Comparison of ENCODE assay signal across 9 cellular contexts in the genomic region with DNA sequence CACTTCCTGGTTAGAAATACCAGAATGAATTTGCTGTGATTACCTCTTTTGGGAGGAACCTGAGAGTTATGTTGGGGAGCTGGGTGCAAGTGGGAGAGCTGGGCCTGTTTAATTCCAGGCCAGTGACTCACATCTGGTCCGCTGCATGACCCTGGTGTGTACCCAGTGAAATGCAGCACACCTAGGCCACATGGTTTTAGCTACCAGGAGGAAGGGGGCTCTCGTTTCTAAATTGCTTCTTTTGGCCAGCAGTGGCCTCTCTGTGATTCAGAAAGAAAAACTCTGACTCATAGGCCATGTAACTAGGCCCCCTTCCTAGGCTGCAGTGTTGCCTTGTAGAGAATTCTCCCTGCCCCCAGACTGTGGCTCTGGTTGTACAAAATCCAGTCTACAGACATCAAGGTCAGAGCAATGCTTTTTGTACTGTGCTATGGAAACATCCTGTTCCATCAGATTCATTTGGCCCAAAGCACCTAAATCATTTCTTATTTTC. TPM values are rescaled to one million over a fixed set of nuclear protein-coding genes. Genes with fewer than 3 reads are reported as not detected.
DNase-seq lines count a peak whose midpoint lies in the region; ATAC-seq, FAIRE-seq and TF ChIP-seq lines count a peak whose summit lies in the region.
"Had no signal": no experiment of that assay in that cellular context is flagged by ENCODE, and none has a peak within 500 bp of the region (broad histone marks: within the 10 kb centered on the region; RNA-seq: fewer than 3 reads in every experiment).

No MANE protein-coding gene starts in this region.

- 8 to 17% (median 13%) methylated on average over 2 of the region's 2 CpGs for WGBS in stomach, 5 donors

- no peaks in the 10 kb centered on the region for H3K27me3 Mint-ChIP-seq in T-helper 17 cell

- H3K36me3 Mint-ChIP-seq in T-helper 17 cell (ENCODE audit: low read depth) = no peaks in the 10 kb centered on the region

- H3K36me3 ChIP-seq in colonic mucosa (peaks cover 4% of the 10 kb centered on the region), stomach (peaks cover 4 to 20% (median 17%) of the 10 kb centered on the region in 4 donors), HAP-1 (replicated peaks) (peaks cover 8% of the 10 kb centered on the region)

- H3K4me3 Mint-ChIP-seq in T-helper 17 cell = peak overlapping the region; percentile 100

- ATAC-seq in HG03045 (IDR thresholded peaks at IDR 0.05; ENCODE audit: unreplicated experiment) (peak; percentile 49), T-helper 17 cell (peak; percentile 54)

- peak overlapping the region; percentile 98 for H3K27ac Mint-ChIP-seq in T-helper 17 cell

- no peak for TF ChIP-seq EP300 in stomach (IDR thresholded peaks at IDR 0.05)

- TF ChIP-seq POLR2A in GM12891 (IDR thresholded peaks at IDR 0.05; ENCODE audit: low read depth, low read length) (peak; percentile 57; the same call in 1 of the 2 replicates), stomach (IDR thresholded peaks at IDR 0.05) (no peak)

- TF ChIP-seq CTCF in colonic mucosa (IDR thresholded peaks at IDR 0.05) (no peak), stomach (IDR thresholded peaks at IDR 0.05) (no peak)

- intact Hi-C loops in colonic mucosa (cut with DNase I) = no loop called here
- intact Hi-C loops in stomach (cut with DNase I; ENCODE audit: low total_unique reads) = no loop called here

- in situ Hi-C loops in HAP-1 (cut with MboI; ENCODE audit: low sequenced_read_pairs) = no loop called here

- H3K9me3 ChIP-seq in T-helper 17 cell (ENCODE audit: control insufficient read depth, low read length, poor library complexity, severe bottlenecking) (no peaks in the 10 kb centered on the region), colonic mucosa (no peaks in the 10 kb centered on the region), stomach (no peaks in the 10 kb centered on the region), HAP-1 (no peaks in the 10 kb centered on the region)

- peaks cover 25% of the 10 kb centered on the region for H3K4me1 ChIP-seq in colonic mucosa
- peaks cover 80 to 93% (median 90%) of the 10 kb centered on the region in 4 donors for H3K4me1 ChIP-seq in stomach
- H3K4me1 ChIP-seq in HAP-1 = peaks cover 15% of the 10 kb centered on the region

- H3K4me3 ChIP-seq in colonic mucosa (no peak overlapping the region), stomach (no peak overlapping the region), HAP-1 (no peak overlapping the region)

- DNase-seq in GM12891 (ENCODE audit: insufficient read length, low spot score) = no peak
- peak in 1 of 3 donors; percentile 21 for DNase-seq in T-helper 17 cell
- no peak for DNase-seq in colonic mucosa
- DNase-seq in medulla oblongata (ENCODE audit: extremely low spot score) = peak; percentile 68
- DNase-seq in stomach = no peak
- no peak for DNase-seq in HAP-1 (ENCODE audit: low spot score in 2 of 2)

- FAIRE-seq in A204.1 (lab: Jason Lieb, UNC) (peak; percentile 97), GM12891 (lab: Jason Lieb, UNC) (peak; percentile 84)

- H3K4me1 Mint-ChIP-seq in T-helper 17 cell = peaks cover 87% of the 10 kb centered on the region

- peak overlapping the region; percentile 6 to 73 for H3K9ac ChIP-seq in colonic mucosa (ENCODE audit: low read depth in 2 of 2, low read length in 2 of 2)
- H3K9ac ChIP-seq: KMS-11 had no signal

- H3K27me3 ChIP-seq in colonic mucosa (no peaks in the 10 kb centered on the region), stomach (no peaks in the 10 kb centered on the region), HAP-1 (ENCODE audit: low read depth) (no peaks in the 10 kb centered on the region)

- H3K27ac ChIP-seq in colonic mucosa = peak overlapping the region; percentile 89
- H3K27ac ChIP-seq in stomach = peak overlapping the region; percentile 88 to 94 (median 90)
- H3K27ac ChIP-seq: KMS-11 had no signal

TF ChIP-seq in GM12891, 5 proteins besides CTCF, POLR2A, EP300 and RAD21:
- TF ChIP-seq PAX5 (IDR thresholded peaks at IDR 0.05; ENCODE audit: insufficient read depth, low read length, severe bottlenecking) = no peak
- TF ChIP-seq POLR2AphosphoS5 (IDR thresholded peaks at IDR 0.05; ENCODE audit: low read depth, low read length) = peak; percentile 40; the same call in 1 of the 2 replicates
- TF ChIP-seq POU2F2 (IDR thresholded peaks at IDR 0.05; ENCODE audit: low read depth, low read length) = no peak
- peak; percentile 75 for TF ChIP-seq SPI1 (IDR thresholded peaks at IDR 0.05; ENCODE audit: low read depth, low read length)
- peak; percentile 23; the same call in 1 of the 2 replicates for TF ChIP-seq TAF1 (IDR thresholded peaks at IDR 0.05; ENCODE audit: low read depth, low read length)

RNA-seq across cellular contexts. Expression of a gene that starts 6.7 kb away (rescaled TPM):
- polyA plus RNA-seq in GM12891 (2012; ENCODE audit: low read depth, missing spikeins) = 40.0 TPM
- total RNA-seq in T-helper 17 cell (10 to 100 TPM; 33.1 to 45.9 TPM), colonic mucosa (10 to 100 TPM; 81.3 to 97.4 TPM), stomach (100 to 1,000 TPM in 1 of 5 donors, 10 to 100 TPM in 3, 1 to 10 TPM in 1; 8.4 to 154 (median 16.4) TPM)
- 10 to 100 TPM in 2 of 3 donors, 1 to 10 TPM in 1; 7.9 to 11.0 (median 10.2) TPM for polyA plus RNA-seq in stomach

RNA-seq across cellular contexts. Expression of a gene that starts 28.0 kb away (rescaled TPM):
- 7.0 TPM for polyA plus RNA-seq in GM12891 (2012; ENCODE audit: low read depth, missing spikeins)
- total RNA-seq in T-helper 17 cell (10 to 100 TPM; 33.1 to 43.1 TPM), colonic mucosa (1 to 10 TPM in 1 of 2 donors, under 1 TPM in 1; 0.69 to 5.5 TPM), stomach (1 to 10 TPM in 1 of 5 donors, under 1 TPM in 1, not detected in 3; 0.92 to 1.8 TPM)
- 1 to 10 TPM; 1.4 to 4.7 (median 2.3) TPM for polyA plus RNA-seq in stomach

RNA-seq across cellular contexts. Expression of a gene that starts 40.2 kb away (rescaled TPM):
- 34.5 TPM for polyA plus RNA-seq in GM12891 (2012; ENCODE audit: low read depth, missing spikeins)
- total RNA-seq in T-helper 17 cell (100 to 1,000 TPM; 284 to 305 TPM), colonic mucosa (10 to 100 TPM; 59.0 to 65.4 TPM), stomach (100 to 1,000 TPM in 3 of 5 donors, 10 to 100 TPM in 2; 23.7 to 263 (median 154) TPM)
- polyA plus RNA-seq in stomach = 10 to 100 TPM; 23.5 to 39.5 (median 26.0) TPM

RNA-seq across cellular contexts. Expression of a gene that starts 40.4 kb away (rescaled TPM):
- polyA plus RNA-seq in GM12891 (2012; ENCODE audit: low read depth, missing spikeins) = 0.45 TPM
- under 1 TPM; 0.31 to 0.70 TPM for total RNA-seq in T-helper 17 cell
- total RNA-seq in colonic mucosa = 1 to 10 TPM in 1 of 2 donors, under 1 TPM in 1; 0.21 to 1.8 TPM
- under 1 TPM in 3 of 5 donors, not detected in 2; 0.37 to 0.45 (median 0.43) TPM for total RNA-seq in stomach
- polyA plus RNA-seq in stomach = under 1 TPM in 2 of 3 donors, not detected in 1; 0.44 to 0.88 TPM

RNA-seq across cellular contexts. Expression of a gene that starts 56.5 kb away (rescaled TPM):
- polyA plus RNA-seq in GM12891 (2012; ENCODE audit: low read depth, missing spikeins) = 0.99 TPM
- total RNA-seq in T-helper 17 cell = 10 to 100 TPM; 12.6 to 14.7 TPM
- total RNA-seq in colonic mucosa = 10 to 100 TPM; 14.7 to 23.1 TPM
- 100 to 1,000 TPM in 1 of 5 donors, 10 to 100 TPM in 4; 15.8 to 129 (median 37.8) TPM for total RNA-seq in stomach
- polyA plus RNA-seq in stomach = 10 to 100 TPM; 15.6 to 25.0 (median 18.6) TPM

Comparison
In these comparisons a context has a peak if more than half of its experiments do, and no peak if none do; other contexts are left out.
1. RNA of a gene that starts 28.0 kb away (total RNA-seq): 33.1 to 43.1 TPM in T-helper 17 cell; 0.69 to 5.5 TPM in colonic mucosa and 0.92 to 1.8 TPM in stomach; every median in the first group is over 4 times any median in the second.